Comparison of ENCODE assay signal across 18 cellular contexts in the genomic region with DNA sequence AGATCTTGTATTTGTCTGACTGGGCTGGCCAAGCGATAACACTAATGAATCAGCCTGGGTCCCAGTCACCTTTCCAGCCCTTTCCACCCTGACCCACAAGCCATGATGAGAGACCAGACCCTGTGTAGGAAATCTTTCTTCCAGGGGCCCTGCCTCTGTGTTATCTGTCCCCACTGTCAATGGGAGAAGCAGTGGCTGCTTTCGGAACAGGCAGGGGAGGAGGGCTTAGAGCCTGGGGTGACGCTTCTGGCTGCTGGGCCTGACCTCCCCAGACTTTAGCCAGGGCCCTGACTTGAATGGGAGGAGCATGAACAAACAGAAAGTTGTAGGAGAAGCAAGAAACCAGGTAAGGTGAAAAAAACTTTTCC. TPM values are rescaled to one million over a fixed set of nuclear protein-coding genes. Genes with fewer than 3 reads are reported as not detected.
"Had no signal": no experiment of that assay in that cellular context is flagged by ENCODE, and none has a peak within 500 bp of the region (broad histone marks: within the 10 kb centered on the region; RNA-seq: fewer than 3 reads in every experiment).

No MANE protein-coding gene starts in this region.

- H3K4me1 Mint-ChIP-seq: activated CD4-positive, alpha-beta T cell treated with anti-CD3 and anti-CD28 coated beads for 36 hours; WTC11 had no signal

- H3K27ac Mint-ChIP-seq: activated CD4-positive, alpha-beta T cell treated with anti-CD3 and anti-CD28 coated beads for 36 hours; activated naive CD8-positive, alpha-beta T cell; activated T-helper 1 cell treated with anti-CD3 and anti-CD28 coated beads, Interleukin-12 subunit alpha, Interleukin-12 subunit beta, Interleukin-2, Interleukin-4 antibody, amounts not matched to agents 30 ng/mL and 10 ng/mL and 1 ng/mL, durations not matched to agents 14 hours and 24 hours and 36 hours; endodermal cell; progenitor cell of endocrine pancreas; stimulated activated naive CD8-positive, alpha-beta T cell treated with anti-CD3 and anti-CD28 coated beads, Interleukin-15, Interleukin-2, amounts not matched to agents 100 ng/mL and 50 ng/mL, for 24 hours; T-helper 2 cell treated with Interferon-gamma antibody and Interleukin-4, amounts not matched to agents 5 μg/mL and 100 μg/mL, for 36 hours; WTC11 had no signal

- H3K9me3 Mint-ChIP-seq: activated T-helper 1 cell treated with anti-CD3 and anti-CD28 coated beads, Interleukin-12 subunit alpha, Interleukin-12 subunit beta, Interleukin-2, Interleukin-4 antibody, amounts not matched to agents 30 ng/mL and 10 ng/mL and 1 ng/mL, durations not matched to agents 14 hours and 24 hours and 36 hours; endodermal cell; stimulated activated naive CD8-positive, alpha-beta T cell treated with anti-CD3 and anti-CD28 coated beads, Interleukin-15, Interleukin-2, amounts not matched to agents 100 ng/mL and 50 ng/mL, for 24 hours; T-helper 2 cell treated with Interferon-gamma antibody and Interleukin-4, amounts not matched to agents 5 μg/mL and 100 μg/mL, for 36 hours; WTC11 had no signal

- H3K36me3 Mint-ChIP-seq: activated naive CD8-positive, alpha-beta T cell; WTC11 had no signal

- H3K27ac ChIP-seq: testis had no signal

- H3K4me3 ChIP-seq: dorsolateral prefrontal cortex, skin epidermis, testis had no signal

- H3K9me3 ChIP-seq: SK-N-SH, testis had no signal

- H3K4me3 Mint-ChIP-seq: activated CD4-positive, alpha-beta T cell treated with anti-CD3 and anti-CD28 coated beads for 36 hours; activated naive CD8-positive, alpha-beta T cell; activated T-helper 1 cell treated with anti-CD3 and anti-CD28 coated beads, Interleukin-12 subunit alpha, Interleukin-12 subunit beta, Interleukin-2, Interleukin-4 antibody, amounts not matched to agents 30 ng/mL and 10 ng/mL and 1 ng/mL, durations not matched to agents 14 hours and 24 hours and 36 hours; endodermal cell; stimulated activated naive CD8-positive, alpha-beta T cell treated with anti-CD3 and anti-CD28 coated beads, Interleukin-15, Interleukin-2, amounts not matched to agents 100 ng/mL and 50 ng/mL, for 24 hours; T-helper 2 cell treated with Interferon-gamma antibody and Interleukin-4, amounts not matched to agents 5 μg/mL and 100 μg/mL, for 36 hours; WTC11 had no signal

- H3K27me3 ChIP-seq: dorsolateral prefrontal cortex, testis had no signal

- ATAC-seq: activated CD4-positive, alpha-beta T cell treated with anti-CD3 and anti-CD28 coated beads for 36 hours; left colon; WTC11 had no signal

- DNase-seq: activated CD4-positive, alpha-beta T cell treated with anti-CD3 and anti-CD28 coated beads for 36 hours; activated CD4-positive, alpha-beta T cell treated with anti-CD3 and anti-CD28 coated beads, Interleukin-2, amount 50 U/mL, for 48 hours; activated gamma-delta T cell treated with Interleukin-2 at 50 U/mL for 16 hours; amniotic stem cell; central memory CD4-positive, alpha-beta T cell; dorsolateral prefrontal cortex; endodermal cell; left colon; occipital lobe; SK-N-SH; testis had no signal

RNA-seq across cellular contexts. Expression of a gene that starts 12.3 kb away (rescaled TPM):
- total RNA-seq: activated CD4-positive, alpha-beta T cell treated with anti-CD3 and anti-CD28 coated beads for 36 hours; activated T-helper 1 cell treated with anti-CD3 and anti-CD28 coated beads, Interleukin-12 subunit alpha, Interleukin-12 subunit beta, Interleukin-2, Interleukin-4 antibody, amounts not matched to agents 30 ng/mL and 10 ng/mL and 1 ng/mL, durations not matched to agents 14 hours and 24 hours and 36 hours had no signal
